Comparison of ENCODE assay signal across 15 cellular contexts in the genomic region with DNA sequence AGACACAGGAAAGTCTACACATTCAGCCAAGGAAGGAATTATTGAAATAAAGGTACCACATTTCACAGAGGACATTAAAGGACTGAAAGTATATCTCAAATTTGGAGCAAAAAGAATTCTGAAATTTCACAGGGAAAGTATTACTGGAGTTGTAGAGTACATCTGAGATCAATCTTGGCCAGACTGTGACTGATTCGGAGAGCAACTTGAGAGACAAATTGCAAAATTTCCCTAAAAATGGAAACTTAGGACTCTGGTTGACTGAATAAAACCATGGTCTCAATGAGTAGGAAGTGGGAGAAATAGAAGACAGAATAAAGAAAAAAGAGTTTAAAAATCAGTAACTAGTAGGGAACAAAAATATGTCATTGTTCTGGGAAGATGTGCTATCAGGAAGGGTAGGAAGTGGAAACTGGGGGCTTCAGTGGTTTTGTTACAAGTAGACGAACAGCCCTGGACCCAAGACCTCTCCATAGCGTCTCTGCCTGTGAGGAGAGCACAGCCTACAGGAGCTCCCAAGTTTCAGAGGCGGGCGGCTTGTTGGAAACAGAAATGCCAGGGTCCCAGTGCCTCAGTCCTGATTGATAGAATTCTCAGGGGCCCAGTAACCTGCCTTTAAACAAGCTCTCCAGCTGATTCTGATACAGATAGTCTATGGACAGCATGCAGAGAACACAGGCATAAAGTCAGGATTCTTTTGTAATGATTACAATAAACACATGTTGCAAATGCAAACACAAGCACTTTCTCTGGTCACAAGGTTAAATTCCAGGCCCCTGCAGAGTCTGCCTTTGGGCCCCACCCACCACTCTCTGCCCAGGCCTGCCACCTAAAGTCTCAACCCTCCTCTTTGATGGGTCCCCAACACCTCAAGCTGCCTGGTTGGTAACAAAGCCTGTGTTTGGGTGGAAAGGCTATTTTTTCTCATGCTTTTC.
DNase-seq lines count a peak whose midpoint lies in the region; ATAC-seq, FAIRE-seq and TF ChIP-seq lines count a peak whose summit lies in the region.
"Had no signal": no experiment of that assay in that cellular context is flagged by ENCODE, and none has a peak within 500 bp of the region (broad histone marks: within the 10 kb centered on the region; RNA-seq: fewer than 3 reads in every experiment).

No MANE protein-coding gene starts in this region.

- WGBS in adrenal gland, 4 donors: 88 to 92% (median 90%) methylated on average over 5 of the region's 5 CpGs

- peak; percentile 88 for ATAC-seq in left lobe of liver
- ATAC-seq in stimulated activated naive CD8-positive, alpha-beta T cell treated with anti-CD3 and anti-CD28 coated beads, Interleukin-15, Interleukin-2, amounts not matched to agents 100 U/mL and 50 U/mL, for 24 hours: no peak
- ATAC-seq: activated T-helper 17 cell treated with anti-CD3 and anti-CD28 coated beads, Interleukin-2, amount 50 U/mL, for 72 hours; natural killer cell treated with Interleukin-12 subunit alpha and Interleukin-12 subunit beta and Interleukin-15 and Interleukin-18, amount 100 ng/mL, for 72 hours had no signal

- H3K4me3 ChIP-seq in bronchial epithelial cell (ENCODE audit: low read depth, low read length) (no peak overlapping the region), adrenal gland (no peak overlapping the region)
- H3K4me3 ChIP-seq: esophagus squamous epithelium had no signal

- no peaks in the 10 kb centered on the region; the same call in 1 of the 2 replicates for H3K27me3 Mint-ChIP-seq in HFFc6 (ENCODE audit: insufficient read depth)

- no peak for TF ChIP-seq CTCF in HFFc6 (IDR thresholded peaks at IDR 0.05)
- TF ChIP-seq CTCF in bronchial epithelial cell (IDR thresholded peaks at IDR 0.05; ENCODE audit: insufficient read depth, low read length, severe bottlenecking): no peak
- no peak for TF ChIP-seq CTCF in adrenal gland (IDR thresholded peaks at IDR 0.05)

- H3K27me3 ChIP-seq in bronchial epithelial cell (ENCODE audit: control insufficient read depth, insufficient read depth, low read length) (no peaks in the 10 kb centered on the region), adrenal gland (no peaks in the 10 kb centered on the region)
- H3K27me3 ChIP-seq: esophagus squamous epithelium had no signal

- no peaks in the 10 kb centered on the region for H3K4me1 ChIP-seq in adrenal gland (replicated peaks in 1 of 2)
- H3K4me1 ChIP-seq: esophagus squamous epithelium had no signal

- H3K9me3 Mint-ChIP-seq in HFFc6: no peaks in the 10 kb centered on the region
- H3K9me3 Mint-ChIP-seq: activated CD4-positive, alpha-beta memory T cell treated with anti-CD3 and anti-CD28 coated beads for 36 hours; activated T-helper 17 cell treated with anti-CD3 and anti-CD28 coated beads, Interleukin-2, amount 50 U/mL, for 72 hours; natural killer cell treated with Interleukin-12 subunit alpha and Interleukin-12 subunit beta and Interleukin-15 and Interleukin-18, amount 100 ng/mL, for 72 hours had no signal

- TF ChIP-seq POLR2A in adrenal gland (IDR thresholded peaks at IDR 0.05): no peak

- peaks cover 60% of the 10 kb centered on the region for H3K4me1 Mint-ChIP-seq in HFFc6 (ENCODE audit: low read depth)
- H3K4me1 Mint-ChIP-seq: activated T-helper 17 cell treated with anti-CD3 and anti-CD28 coated beads, Interleukin-2, amount 50 U/mL, for 72 hours had no signal

- no peaks in the 10 kb centered on the region for H3K36me3 ChIP-seq in bronchial epithelial cell (ENCODE audit: control insufficient read depth, insufficient read depth, low read length)
- H3K36me3 ChIP-seq in adrenal gland (replicated peaks in 1 of 2): no peaks in the 10 kb centered on the region
- H3K36me3 ChIP-seq: esophagus squamous epithelium had no signal

- FAIRE-seq in bronchial epithelial cell (lab: Jason Lieb, UNC): no peak

- H3K27ac ChIP-seq in adrenal gland: no peak overlapping the region
- H3K27ac ChIP-seq: esophagus squamous epithelium had no signal

- DNase-seq in AG08396 (ENCODE audit: low spot score): peak; percentile 33
- peak; percentile 35 for DNase-seq in HFFc6
- DNase-seq in bronchial epithelial cell (ENCODE audit: low read depth): peak; percentile 45
- peak; percentile 70 for DNase-seq in left lobe of liver (ENCODE audit: low spot score)
- no peak for DNase-seq in stimulated activated naive CD8-positive, alpha-beta T cell treated with anti-CD3 and anti-CD28 coated beads, Interleukin-15, Interleukin-2, amounts not matched to agents 100 U/mL and 50 U/mL, for 24 hours
- no peak for DNase-seq in stimulated activated CD4-positive, alpha-beta T cell treated with anti-CD3 and anti-CD28 coated beads, Interleukin-12 subunit alpha, Interleukin-12 subunit beta, amount 100 ng/mL, for 4 hours
- no peak for DNase-seq in adrenal gland
- no peak for DNase-seq in Ammon's horn (ENCODE audit: low spot score)
- DNase-seq: activated CD4-positive, alpha-beta memory T cell treated with anti-CD3 and anti-CD28 coated beads for 36 hours; dermis blood vessel endothelial cell; DMS 273 treated with DMSO at 0.1 percent for 48 hours; esophagus squamous epithelium; NCI-H1417 had no signal

- peak overlapping the region; percentile 60 for H3K27ac Mint-ChIP-seq in HFFc6
- H3K27ac Mint-ChIP-seq: activated CD4-positive, alpha-beta memory T cell treated with anti-CD3 and anti-CD28 coated beads for 36 hours; activated T-helper 17 cell treated with anti-CD3 and anti-CD28 coated beads, Interleukin-2, amount 50 U/mL, for 72 hours; natural killer cell treated with Interleukin-12 subunit alpha and Interleukin-12 subunit beta and Interleukin-15 and Interleukin-18, amount 100 ng/mL, for 72 hours had no signal

- peak overlapping the region; percentile 6; the same call in 1 of the 2 replicates for H3K4me3 Mint-ChIP-seq in HFFc6
- H3K4me3 Mint-ChIP-seq: activated CD4-positive, alpha-beta memory T cell treated with anti-CD3 and anti-CD28 coated beads for 36 hours; activated T-helper 17 cell treated with anti-CD3 and anti-CD28 coated beads, Interleukin-2, amount 50 U/mL, for 72 hours; natural killer cell treated with Interleukin-12 subunit alpha and Interleukin-12 subunit beta and Interleukin-15 and Interleukin-18, amount 100 ng/mL, for 72 hours had no signal

- H3K9me3 ChIP-seq in adrenal gland (replicated peaks in 1 of 3): no peaks in the 10 kb centered on the region
- H3K9me3 ChIP-seq: esophagus squamous epithelium had no signal

- intact Hi-C loops in adrenal gland (cut with DNase I): no loop called here

- peaks cover 17% of the 10 kb centered on the region for H3K36me3 Mint-ChIP-seq in HFFc6 (ENCODE audit: low read depth)
- H3K36me3 Mint-ChIP-seq: activated CD4-positive, alpha-beta memory T cell treated with anti-CD3 and anti-CD28 coated beads for 36 hours; natural killer cell treated with Interleukin-12 subunit alpha and Interleukin-12 subunit beta and Interleukin-15 and Interleukin-18, amount 100 ng/mL, for 72 hours had no signal

Comparison
In these comparisons a context has a peak if more than half of its experiments do, and no peak if none do; other contexts are left out.
1. DNase-seq: peak in AG08396 (single experiment), HFFc6 (single experiment), bronchial epithelial cell (single experiment) and left lobe of liver (single experiment); none in stimulated activated naive CD8-positive, alpha-beta T cell treated with anti-CD3 and anti-CD28 coated beads, Interleukin-15, Interleukin-2, amounts not matched to agents 100 U/mL and 50 U/mL, for 24 hours (single experiment), stimulated activated CD4-positive, alpha-beta T cell treated with anti-CD3 and anti-CD28 coated beads, Interleukin-12 subunit alpha, Interleukin-12 subunit beta, amount 100 ng/mL, for 4 hours (single experiment), adrenal gland (0 of 7) and Ammon's horn (single experiment).